ENCODE assay signal across 23 cellular contexts in the genomic region with DNA sequence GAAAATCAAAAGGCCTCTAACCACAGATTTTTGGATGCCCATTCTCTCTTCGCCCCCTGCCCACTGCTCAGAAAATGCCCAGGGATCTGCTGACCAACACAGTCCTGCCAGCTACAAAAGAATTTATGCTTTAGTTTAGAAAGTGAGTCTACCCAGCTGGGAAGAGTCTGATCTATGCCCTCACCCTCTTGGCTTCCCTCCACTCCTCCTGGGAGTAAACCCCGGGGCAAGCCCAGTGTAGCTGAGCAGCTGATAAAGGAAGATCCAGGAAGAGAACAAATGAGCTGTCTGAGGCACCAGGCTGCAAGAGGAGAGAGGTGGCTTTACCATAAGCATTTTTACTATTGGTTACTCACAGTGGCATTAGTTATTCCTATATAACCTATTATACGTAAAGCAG. TPM values are rescaled to one million over a fixed set of nuclear protein-coding genes. Genes with fewer than 3 reads are reported as not detected.
A peak's percentile ranks its signal among the peaks of the same experiment; 100 is the strongest.
DNase-seq lines count a peak whose midpoint lies in the region; ATAC-seq lines count a peak whose summit lies in the region.
"Had no signal": no experiment of that assay in that cellular context is flagged by ENCODE, and none has a peak within 500 bp of the region (broad histone marks: within the 10 kb centered on the region; RNA-seq: fewer than 3 reads in every experiment).

No MANE protein-coding gene starts in this region.

- no peaks in the 10 kb centered on the region for H3K9me3 Mint-ChIP-seq in dendritic cell treated with granulocyte-macrophage colony-stimulating factor and Interleukin-4, amounts not matched to agents 40 ng/mL and 50 ng/mL, for 4 days

- H3K27me3 ChIP-seq in MG63, result no peaks in the 10 kb centered on the region

- no peaks in the 10 kb centered on the region; the same call in 1 of the 2 replicates for H3K9me3 ChIP-seq in MG63

- DNase-seq in AG20443 (ENCODE audit: low spot score) (peak; percentile 20), MG63 (peak; percentile 19), left lobe of liver (ENCODE audit: low spot score) (no peak), activated gamma-delta T cell treated with Interleukin-2 at 50 U/mL for 16 hours (no peak), sciatic nerve (ENCODE audit: low spot score) (no peak), HPDE6-E6E7 (ENCODE audit: extremely low spot score) (no peak), iPS-NIHi11 (ENCODE audit: low spot score) (no peak)
- DNase-seq: DMS79, H9, HFFc6, MM.1S, NCI-H1092, NCI-H1436 treated with DMSO at 0.1 percent for 48 hours, NCI-H1930, NCI-H2227 treated with DMSO at 0.1 percent for 48 hours, NCI-H510A treated with DMSO at 0.1 percent for 48 hours, NCI-H748 treated with DMSO at 0.1 percent for 48 hours, PC-9, RPMI8226, SIG-M5 had no signal

- ATAC-seq in left lobe of liver, result peak; percentile 87
- ATAC-seq in sciatic nerve, result no peak
- ATAC-seq: K562 had no signal

- no peak overlapping the region for H3K4me3 Mint-ChIP-seq in dendritic cell treated with granulocyte-macrophage colony-stimulating factor and Interleukin-4, amounts not matched to agents 40 ng/mL and 50 ng/mL, for 4 days
- H3K4me3 Mint-ChIP-seq: B cell, H9, HFFc6 had no signal

- H3K4me3 ChIP-seq in MG63, result no peak overlapping the region
- H3K4me3 ChIP-seq: K562, PC-9 had no signal

- H3K4me1 Mint-ChIP-seq in dendritic cell treated with granulocyte-macrophage colony-stimulating factor and Interleukin-4, amounts not matched to agents 40 ng/mL and 50 ng/mL, for 4 days (ENCODE audit: low read depth), result peaks cover 46% of the 10 kb centered on the region
- H3K4me1 Mint-ChIP-seq: B cell, H9 had no signal

- H3K36me3 Mint-ChIP-seq in dendritic cell treated with granulocyte-macrophage colony-stimulating factor and Interleukin-4, amounts not matched to agents 40 ng/mL and 50 ng/mL, for 4 days (ENCODE audit: low read depth), result peaks cover 88% of the 10 kb centered on the region

- intact Hi-C loops in dendritic cell treated with granulocyte-macrophage colony-stimulating factor and Interleukin-4, amounts not matched to agents 40 ng/mL and 50 ng/mL, for 4 days (cut with micrococcal nuclease), result no loop called here
- intact Hi-C loops in sciatic nerve (cut with DNase I), result no loop called here

- H3K27ac Mint-ChIP-seq in dendritic cell treated with granulocyte-macrophage colony-stimulating factor and Interleukin-4, amounts not matched to agents 40 ng/mL and 50 ng/mL, for 4 days, result peak overlapping the region; percentile 19
- H3K27ac Mint-ChIP-seq: B cell, H9, HFFc6 had no signal

- H3K27me3 Mint-ChIP-seq in dendritic cell treated with granulocyte-macrophage colony-stimulating factor and Interleukin-4, amounts not matched to agents 40 ng/mL and 50 ng/mL, for 4 days, result no peaks in the 10 kb centered on the region
- H3K27me3 Mint-ChIP-seq: B cell had no signal

- H3K36me3 ChIP-seq in MG63, result 0 out of 2 replicates have a peak, but pooled peaks cover 4% of the 10 kb centered on the region

RNA-seq across cellular contexts. Expression of a gene that starts 52.9 kb away (rescaled TPM):
- 92.1 and 92.7 TPM in 2 replicates for total RNA-seq in MG63 (2014; rRNA removed; shearing (Covaris generic); ENCODE audit: low replicate concordance)
- total RNA-seq in left lobe of liver (102 TPM), sciatic nerve (118 TPM)

Comparison
In these comparisons a context has a peak if more than half of its experiments do, and no peak if none do; other contexts are left out.
1. DNase-seq: peak in AG20443 (single experiment) and MG63 (single experiment); none in left lobe of liver (single experiment), activated gamma-delta T cell treated with Interleukin-2 at 50 U/mL for 16 hours (single experiment), sciatic nerve (single experiment), HPDE6-E6E7 (single experiment) and iPS-NIHi11 (single experiment).